ENCODE assay signal across 9 cellular contexts in genomic region chr14:80491131-80491530, GRCh38.
DNase-seq lines count a peak whose midpoint lies in the region; ATAC-seq and TF ChIP-seq lines count a peak whose summit lies in the region.
"Had no signal": no experiment of that assay in that cellular context is flagged by ENCODE, and none has a peak within 500 bp of the region (broad histone marks: within the 10 kb centered on the region; RNA-seq: fewer than 3 reads in every experiment).

No MANE protein-coding gene starts in this region.

- TF ChIP-seq CTCF in neural crest cell (conservative IDR thresholded peaks at IDR 0.05): no peak

- peaks cover 6% of the 10 kb centered on the region for H3K36me3 Mint-ChIP-seq in neural crest cell (ENCODE audit: low read depth)
- H3K36me3 Mint-ChIP-seq: IgD-negative memory B cell had no signal

- peaks cover 3% of the 10 kb centered on the region for H3K9me3 Mint-ChIP-seq in neural crest cell
- H3K9me3 Mint-ChIP-seq: IgD-negative memory B cell had no signal

- H3K4me3 Mint-ChIP-seq in neural crest cell: no peak overlapping the region
- H3K4me3 Mint-ChIP-seq: IgD-negative memory B cell had no signal

- ATAC-seq in GM19023 (IDR thresholded peaks at IDR 0.05; ENCODE audit: unreplicated experiment): peak; percentile 93
- peak; percentile 94 for ATAC-seq in HG02973 (IDR thresholded peaks at IDR 0.05; ENCODE audit: unreplicated experiment)
- ATAC-seq in HG02840 (IDR thresholded peaks at IDR 0.05; ENCODE audit: low FRiP score, unreplicated experiment): no peak

- H3K27ac Mint-ChIP-seq in neural crest cell (ENCODE audit: unreplicated experiment): peak overlapping the region; percentile 73
- H3K27ac Mint-ChIP-seq: IgD-negative memory B cell had no signal

- no peaks in the 10 kb centered on the region for H3K27me3 Mint-ChIP-seq in neural crest cell (ENCODE audit: low read depth)
- H3K27me3 Mint-ChIP-seq: IgD-negative memory B cell had no signal

- H3K4me1 Mint-ChIP-seq in neural crest cell: peaks cover 6% of the 10 kb centered on the region

- DNase-seq in UCSD-AML1 (lab: John Stamatoyannopoulos, UW; ENCODE audit: unreplicated experiment) (peak; percentile 22), neural crest cell (ENCODE audit: low read depth, low spot score) (no peak), NCI-H524 (lab: John Stamatoyannopoulos, UW) (no peak), ecto neural progenitor cell (ENCODE audit: low spot score) (no peak)
- no peak for DNase-seq in activated CD4-positive, alpha-beta T cell treated with anti-CD3 and anti-CD28 coated beads for 48 hours
